Comparison of ENCODE assay signal across 8 cellular contexts in the genomic region with DNA sequence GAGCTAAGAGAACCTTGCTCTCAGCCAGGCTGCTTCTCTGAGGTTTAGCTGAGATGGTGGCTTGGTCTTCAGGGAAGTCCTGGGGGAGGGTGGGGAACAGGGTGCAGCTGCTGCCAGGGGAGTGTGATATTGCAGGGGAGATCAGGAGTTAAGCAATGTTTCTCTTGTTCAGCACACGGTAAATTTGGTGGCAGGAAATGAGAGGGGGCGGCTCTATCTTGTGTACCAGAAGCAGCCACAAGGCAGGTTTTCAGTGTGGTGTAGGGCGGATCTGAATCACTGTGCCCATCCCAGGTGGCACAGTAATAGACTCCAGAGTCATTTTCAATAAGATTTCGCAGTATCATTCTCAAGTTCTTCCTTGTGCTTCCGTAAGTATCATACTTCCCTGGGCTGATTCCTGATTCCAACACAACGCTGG.
DNase-seq lines count a peak whose midpoint lies in the region; ATAC-seq lines count a peak whose summit lies in the region.
"Not testable (repeated sequence)": the region's sequence is repeated elsewhere in the genome, so short reads cannot be mapped to it uniquely, and the experiment has no call there.

No MANE protein-coding gene starts in this region.

- peak overlapping the region; percentile 31 for H3K4me3 ChIP-seq in CD4-positive, CD25-positive, alpha-beta regulatory T cell (ENCODE audit: low read depth, low read length)

- not testable (repeated sequence) for H3K9me3 ChIP-seq in CD4-positive, CD25-positive, alpha-beta regulatory T cell (ENCODE audit: control insufficient read depth in 2 of 2, low read length in 2 of 2)

- H3K4me1 Mint-ChIP-seq in CD4-positive, CD25-positive, alpha-beta regulatory T cell = peaks cover 0 to 57% (median 39%) of the 10 kb centered on the region in 4 donors
- H3K4me1 Mint-ChIP-seq in IgD-negative memory B cell = peaks cover 14 to 34% (median 21%) of the 10 kb centered on the region in 3 donors
- peaks cover 22% of the 10 kb centered on the region for H3K4me1 Mint-ChIP-seq in T-helper 1 cell treated with Interleukin-12 subunit alpha and Interleukin-12 subunit beta and Interleukin-4 antibody, amounts not matched to agents 30 μg/mL and 1 μg/mL, for 36 hours (ENCODE audit: low read depth)
- H3K4me1 Mint-ChIP-seq in activated naive CD8-positive, alpha-beta T cell (ENCODE audit: low read depth) = peaks cover 54% of the 10 kb centered on the region

- peak overlapping the region; percentile 89 to 95 (median 93) for H3K27ac Mint-ChIP-seq in CD4-positive, CD25-positive, alpha-beta regulatory T cell
- peak overlapping the region in 2 of 3 donors; percentile 21 to 43 for H3K27ac Mint-ChIP-seq in IgD-negative memory B cell
- peak overlapping the region; percentile 70 for H3K27ac Mint-ChIP-seq in T-helper 1 cell treated with Interleukin-12 subunit alpha and Interleukin-12 subunit beta and Interleukin-4 antibody, amounts not matched to agents 30 μg/mL and 1 μg/mL, for 36 hours
- peak overlapping the region; percentile 91 for H3K27ac Mint-ChIP-seq in activated naive CD8-positive, alpha-beta T cell

- peak overlapping the region; percentile 67 for H3K27ac ChIP-seq in CD4-positive, CD25-positive, alpha-beta regulatory T cell (ENCODE audit: insufficient read depth, low read length, poor library complexity, severe bottlenecking)

- H3K36me3 ChIP-seq in CD4-positive, CD25-positive, alpha-beta regulatory T cell (ENCODE audit: control insufficient read depth, insufficient read depth, low read length) = not testable (repeated sequence)

- H3K27me3 Mint-ChIP-seq in CD4-positive, CD25-positive, alpha-beta regulatory T cell; IgD-negative memory B cell; T-helper 1 cell treated with Interleukin-12 subunit alpha and Interleukin-12 subunit beta and Interleukin-4 antibody, amounts not matched to agents 30 μg/mL and 1 μg/mL, for 36 hours (ENCODE audit: low read depth); activated naive CD8-positive, alpha-beta T cell: not testable (repeated sequence)

- not testable (repeated sequence) for H3K4me1 ChIP-seq in CD4-positive, CD25-positive, alpha-beta regulatory T cell (ENCODE audit: control insufficient read depth, insufficient read depth, low read length, poor library complexity, severe bottlenecking)

- not testable (repeated sequence) for H3K27me3 ChIP-seq in CD4-positive, CD25-positive, alpha-beta regulatory T cell (ENCODE audit: control insufficient read depth, insufficient read depth, low read length)

- H3K4me3 Mint-ChIP-seq in CD4-positive, CD25-positive, alpha-beta regulatory T cell = peak overlapping the region; percentile 77 to 92 (median 79)
- H3K4me3 Mint-ChIP-seq in IgD-negative memory B cell = peak overlapping the region in 1 of 4 donors; percentile 81
- peak overlapping the region; percentile 64 for H3K4me3 Mint-ChIP-seq in T-helper 1 cell treated with Interleukin-12 subunit alpha and Interleukin-12 subunit beta and Interleukin-4 antibody, amounts not matched to agents 30 μg/mL and 1 μg/mL, for 36 hours
- peak overlapping the region; percentile 74 for H3K4me3 Mint-ChIP-seq in activated naive CD8-positive, alpha-beta T cell

- ATAC-seq in CD4-positive, CD25-positive, alpha-beta regulatory T cell (ENCODE audit: low read depth in 2 of 2) = peak; percentile 67 to 68
- peak; percentile 50 for ATAC-seq in GM19023 (IDR thresholded peaks at IDR 0.05; ENCODE audit: unreplicated experiment)
- ATAC-seq in HG02759 (IDR thresholded peaks at IDR 0.05; ENCODE audit: unreplicated experiment) = peak; percentile 35

- H3K9me3 Mint-ChIP-seq in CD4-positive, CD25-positive, alpha-beta regulatory T cell; IgD-negative memory B cell; T-helper 1 cell treated with Interleukin-12 subunit alpha and Interleukin-12 subunit beta and Interleukin-4 antibody, amounts not matched to agents 30 μg/mL and 1 μg/mL, for 36 hours; activated naive CD8-positive, alpha-beta T cell (ENCODE audit: low read depth): not testable (repeated sequence)

- DNase-seq in CD4-positive, CD25-positive, alpha-beta regulatory T cell = peak in 1 of 3 donors; percentile 56
- DNase-seq in activated CD8-positive, alpha-beta memory T cell treated with anti-CD3 and anti-CD28 coated beads, Interleukin-2, amount 50 U/mL, for 4 hours = peak; percentile 44
- peak; percentile 34 for DNase-seq in stimulated activated CD4-positive, alpha-beta T cell treated with anti-CD3 and anti-CD28 coated beads, Interleukin-1b, Interleukin-23, amount 100 ng/mL, for 48 hours

- H3K36me3 Mint-ChIP-seq in CD4-positive, CD25-positive, alpha-beta regulatory T cell; IgD-negative memory B cell; T-helper 1 cell treated with Interleukin-12 subunit alpha and Interleukin-12 subunit beta and Interleukin-4 antibody, amounts not matched to agents 30 μg/mL and 1 μg/mL, for 36 hours (ENCODE audit: low read depth); activated naive CD8-positive, alpha-beta T cell: not testable (repeated sequence)

Comparison
In these comparisons a context has a peak if more than half of its experiments do, and no peak if none do; other contexts are left out.
1. H3K27ac Mint-ChIP-seq: peak in every context shown above with its lines; median percentile 93 in CD4-positive, CD25-positive, alpha-beta regulatory T cell; 91 in activated naive CD8-positive, alpha-beta T cell; 70 in T-helper 1 cell treated with Interleukin-12 subunit alpha and Interleukin-12 subunit beta and Interleukin-4 antibody, amounts not matched to agents 30 μg/mL and 1 μg/mL, for 36 hours; 32 in IgD-negative memory B cell.